Comparison of ENCODE assay signal across 8 cellular contexts in genomic region chr15:33424025-33424424, GRCh38.
"Had no signal": no experiment of that assay in that cellular context is flagged by ENCODE, and none has a peak within 500 bp of the region (broad histone marks: within the 10 kb centered on the region; RNA-seq: fewer than 3 reads in every experiment).

No MANE protein-coding gene starts in this region.

- H3K4me2 ChIP-seq: GM23338 had no signal

- H3K9ac ChIP-seq: GM23248 had no signal

- H3K4me1 ChIP-seq: HAP-1 had no signal

- DNase-seq: GM23248, GOT3, H7, H9, HCEC 1CT, HFFc6 had no signal

- H3K4me3 ChIP-seq: GM23248, GM23338, HAP-1 had no signal

- H3K36me3 ChIP-seq: HAP-1 had no signal

- H3K27ac ChIP-seq: GM23248 had no signal

- H3K9me3 ChIP-seq: HAP-1 had no signal
